ENCODE assay signal across 19 cellular contexts in genomic region chr9:100267211-100267610, GRCh38.
DNase-seq lines count a peak whose midpoint lies in the region; ATAC-seq, FAIRE-seq and TF ChIP-seq lines count a peak whose summit lies in the region.
"Had no signal": no experiment of that assay in that cellular context is flagged by ENCODE, and none has a peak within 500 bp of the region (broad histone marks: within the 10 kb centered on the region; RNA-seq: fewer than 3 reads in every experiment).

No MANE protein-coding gene starts in this region.

- TF ChIP-seq CTCF in VCaP (conservative IDR thresholded peaks at IDR 0.05) (no peak), HepG2 (CRISPR knock-in tag; IDR thresholded peaks at IDR 0.05) (no peak)

- no peak for TF ChIP-seq POLR2A in H54 (IDR thresholded peaks at IDR 0.05; ENCODE audit: low read depth, low read length)
- TF ChIP-seq POLR2A in HepG2 (IDR thresholded peaks at IDR 0.05; ENCODE audit: insufficient read depth in 1 of 2, low read depth in 2 of 2, low read length in 2 of 2) = no peak

- FAIRE-seq in H54 (lab: Jason Lieb, UNC) (peak; percentile 96), HepG2 (lab: Jason Lieb, UNC) (no peak)
- FAIRE-seq: D721Med, GM12891 had no signal

- peaks cover 2 to 6% of the 10 kb centered on the region in 2 experiments; a peak in 2 of 5 replicates for H3K36me3 ChIP-seq in HepG2 (replicated peaks in 1 of 2; ENCODE audit: control insufficient read depth in 1 of 2, insufficient read depth in 2 of 2, low read length in 2 of 2)

- no peak overlapping the region for H3K4me3 ChIP-seq in HepG2 (replicated peaks in 1 of 3; ENCODE audit: insufficient read depth in 1 of 3, low read depth in 2 of 3, low read length in 3 of 3)
- H3K4me3 ChIP-seq: BLaER1 treated with 17β-estradiol and CSF1 and Interleukin-3, amounts not matched to agents 10 nM and 100 nM had no signal

- no peaks in the 10 kb centered on the region for H3K79me2 ChIP-seq in HepG2 (ENCODE audit: insufficient read depth, low read length)

- H3K9ac ChIP-seq in HepG2 (ENCODE audit: insufficient read depth, low read depth, low read length) = no peak overlapping the region
- H3K9ac ChIP-seq: BLaER1 treated with 17β-estradiol and CSF1 and Interleukin-3, amounts not matched to agents 10 nM and 100 nM had no signal

- no TSS peak for BruUV-seq in HepG2 (replicated peaks; lab: Mats Ljungman, UMichigan)

- ATAC-seq in HepG2 (no peak), HG03460 (IDR thresholded peaks at IDR 0.05; ENCODE audit: unreplicated experiment) (no peak)
- ATAC-seq: CD8-positive, alpha-beta T cell had no signal

- peak overlapping the region; percentile 46 for H3K27ac ChIP-seq in VCaP
- H3K27ac ChIP-seq in HepG2 (ENCODE audit: extremely low read length, insufficient read depth, low read length) = no peak overlapping the region
- H3K27ac ChIP-seq: BLaER1 treated with 17β-estradiol and CSF1 and Interleukin-3, amounts not matched to agents 10 nM and 100 nM; C4-2B had no signal

- no peak for DNase-seq in H54 (ENCODE audit: insufficient read length, low spot score)
- DNase-seq in HepG2 (ENCODE audit: low spot score) = peak; percentile 39
- no peak for DNase-seq in AG08395 (ENCODE audit: low spot score)
- no peak for DNase-seq in activated gamma-delta T cell (lab: John Stamatoyannopoulos, UW)
- DNase-seq: 8988T; ACHN; AML-193; Calu3; CD4-positive, alpha-beta T cell; CD8-positive, alpha-beta T cell; DMS79 treated with DMSO at 0.1 percent for 48 hours; GF-D8 had no signal

- CTCF ChIA-PET in HepG2 (lab: Yijun Ruan, JAX; ENCODE audit: low intra/inter-chr PET ratio, low total read pairs) = no interaction called here

- no peak for TF ChIP-seq EP300 in HepG2 (IDR thresholded peaks at IDR 0.05; ENCODE audit: low read depth in 2 of 2, low read length in 2 of 2)
- TF ChIP-seq EP300 in HepG2 (CRISPR knock-in tag; IDR thresholded peaks at IDR 0.05; ENCODE audit: borderline replicate concordance) = no peak

- POLR2A ChIA-PET in HepG2 (lab: Yijun Ruan, JAX) = no interaction called here

- no peak for TF ChIP-seq RAD21 in HepG2 (CRISPR knock-in tag; IDR thresholded peaks at IDR 0.05)

- no peak overlapping the region for H3K4me2 ChIP-seq in HepG2 (ENCODE audit: low read depth, low read length)
- H3K4me2 ChIP-seq: BLaER1 treated with 17β-estradiol and CSF1 and Interleukin-3, amounts not matched to agents 10 nM and 100 nM had no signal

- no peaks in the 10 kb centered on the region for H4K20me1 ChIP-seq in HepG2 (ENCODE audit: insufficient read depth, low read length)
- H4K20me1 ChIP-seq: BLaER1 treated with 17β-estradiol and CSF1 and Interleukin-3, amounts not matched to agents 10 nM and 100 nM had no signal

- WGBS in HepG2 (ENCODE audit: low lambda C conversion rate) = 95% methylated on average over 3 of the region's 3 CpGs

- H2AFZ ChIP-seq in HepG2 (ENCODE audit: low read length) = no peak overlapping the region

- in situ Hi-C loops in HepG2 (cut with HindIII; ENCODE audit: extremely low pct_ligation_motif_present, low pct_unique_long_range_greater_than_20kb) = no loop called here

- H3K4me1 ChIP-seq in HepG2 (ENCODE audit: insufficient read depth, low read length) = no peaks in the 10 kb centered on the region
- H3K4me1 ChIP-seq: BLaER1 treated with 17β-estradiol and CSF1 and Interleukin-3, amounts not matched to agents 10 nM and 100 nM had no signal

- no peaks in the 10 kb centered on the region for H3K9me3 ChIP-seq in HepG2 (ENCODE audit: low read length)
- H3K9me3 ChIP-seq: BLaER1 treated with 17β-estradiol and CSF1 and Interleukin-3, amounts not matched to agents 10 nM and 100 nM; Caco-2 had no signal

- intact Hi-C loops in HepG2 (cut with micrococcal nuclease; ENCODE audit: unreplicated experiment) = no loop called here

- no peaks in the 10 kb centered on the region for H3K27me3 ChIP-seq in HepG2 (ENCODE audit: control insufficient read depth in 1 of 2, insufficient read depth in 2 of 2, low read length in 2 of 2)
- H3K27me3 ChIP-seq: BLaER1 treated with 17β-estradiol and CSF1 and Interleukin-3, amounts not matched to agents 10 nM and 100 nM had no signal

TF ChIP-seq in HepG2, 621 proteins besides CTCF, POLR2A, EP300 and RAD21:
- TF ChIP-seq ZNF629 (CRISPR knock-in tag; conservative IDR thresholded peaks at IDR 0.05) (no peak), HNF1A (IDR thresholded peaks at IDR 0.05; ENCODE audit: low read depth) (no peak), HNF1A (CRISPR knock-in tag; IDR thresholded peaks at IDR 0.05; ENCODE audit: borderline replicate concordance) (no peak), JUND (CRISPR knock-in tag; IDR thresholded peaks at IDR 0.05) (no peak), HOMEZ (CRISPR knock-in tag; IDR thresholded peaks at IDR 0.05; ENCODE audit: low read depth) (peak; percentile 53; the same call in 1 of the 2 replicates)
